Comparison of ENCODE assay signal across 1 cellular context in the genomic region with DNA sequence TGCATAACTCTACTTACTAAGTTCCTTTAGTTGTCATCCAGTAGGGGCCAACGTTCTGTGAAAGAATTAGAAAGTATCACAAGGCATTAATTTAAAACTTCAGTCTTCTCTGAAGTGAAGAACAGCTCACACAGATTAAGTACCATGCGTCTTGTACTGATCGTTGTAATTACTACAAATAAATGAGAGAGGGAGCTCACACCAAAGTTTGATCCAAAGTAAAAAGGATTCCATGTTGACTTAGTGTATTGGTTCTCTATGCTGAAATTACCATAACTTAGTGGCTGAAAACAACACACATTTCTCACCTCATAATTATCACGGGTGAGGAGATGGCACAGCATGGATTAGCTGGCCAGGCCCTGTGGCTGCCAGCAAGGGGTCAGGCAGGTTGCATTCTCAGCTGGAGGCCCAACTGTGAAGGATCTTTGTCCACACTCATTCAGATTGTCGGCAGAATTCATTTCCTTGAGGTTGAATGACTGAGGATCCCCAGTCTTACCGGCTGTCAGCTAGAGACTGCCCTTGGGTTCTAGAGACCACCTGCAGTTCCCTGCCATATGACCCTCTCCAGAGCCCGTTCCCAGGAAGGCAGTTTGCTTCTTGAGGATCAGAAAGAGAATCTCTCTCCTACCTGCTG.
A peak's percentile ranks its signal among the peaks of the same experiment; 100 is the strongest.
TF ChIP-seq lines count a peak whose summit lies in the region.

No MANE protein-coding gene starts in this region.

TF ChIP-seq in H1, 55 proteins besides CTCF, POLR2A, EP300 and RAD21:
- TF ChIP-seq BACH1 (IDR thresholded peaks at IDR 0.05; ENCODE audit: low read length) (no peak), TEAD4 (IDR thresholded peaks at IDR 0.05; ENCODE audit: low read depth, low read length) (peak; percentile 60; the same call in 1 of the 2 replicates)
- TF ChIP-seq, protein P1, sequence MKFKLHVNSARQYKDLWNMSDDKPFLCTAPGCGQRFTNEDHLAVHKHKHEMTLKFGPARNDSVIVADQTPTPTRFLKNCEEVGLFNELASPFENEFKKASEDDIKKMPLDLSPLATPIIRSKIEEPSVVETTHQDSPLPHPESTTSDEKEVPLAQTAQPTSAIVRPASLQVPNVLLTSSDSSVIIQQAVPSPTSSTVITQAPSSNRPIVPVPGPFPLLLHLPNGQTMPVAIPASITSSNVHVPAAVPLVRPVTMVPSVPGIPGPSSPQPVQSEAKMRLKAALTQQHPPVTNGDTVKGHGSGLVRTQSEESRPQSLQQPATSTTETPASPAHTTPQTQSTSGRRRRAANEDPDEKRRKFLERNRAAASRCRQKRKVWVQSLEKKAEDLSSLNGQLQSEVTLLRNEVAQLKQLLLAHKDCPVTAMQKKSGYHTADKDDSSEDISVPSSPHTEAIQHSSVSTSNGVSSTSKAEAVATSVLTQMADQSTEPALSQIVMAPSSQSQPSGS (IDR thresholded peaks at IDR 0.05; ENCODE audit: low read length): no peak
